17 cellular contexts compared by ENCODE assay signal in the genomic region with DNA sequence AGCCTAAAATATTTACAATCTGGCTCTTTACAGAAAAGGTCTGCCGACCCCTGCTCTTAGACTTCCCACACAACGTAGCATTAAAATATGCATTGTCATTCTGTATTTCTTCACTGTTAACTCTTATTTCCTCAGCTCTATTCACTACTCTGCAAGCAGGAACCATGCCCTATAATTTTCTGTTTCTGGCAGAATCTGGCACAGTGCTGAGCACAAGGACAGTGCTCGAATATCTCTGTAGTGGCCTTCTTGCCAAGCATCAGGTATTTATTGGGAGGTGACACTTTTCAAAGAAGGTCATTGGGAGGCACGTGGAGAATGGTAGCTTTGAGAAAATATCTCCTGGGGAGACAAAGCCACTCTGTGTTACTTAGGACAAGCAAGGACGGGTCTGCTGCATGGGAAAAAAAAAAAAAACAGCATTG.
DNase-seq lines count a peak whose midpoint lies in the region; ATAC-seq and TF ChIP-seq lines count a peak whose summit lies in the region.
"Had no signal": no experiment of that assay in that cellular context is flagged by ENCODE, and none has a peak within 500 bp of the region (broad histone marks: within the 10 kb centered on the region; RNA-seq: fewer than 3 reads in every experiment).

No MANE protein-coding gene starts in this region.

- intact Hi-C loops in psoas muscle (cut with DNase I): no loop called here

- H3K36me3 ChIP-seq in psoas muscle (ENCODE audit: insufficient read depth in 1 of 2, low read depth in 1 of 2): no peaks in the 10 kb centered on the region
- H3K36me3 ChIP-seq: esophagus muscularis mucosa, SJCRH30 had no signal

- peak overlapping the region; percentile 67 for H3K27ac ChIP-seq in psoas muscle
- H3K27ac ChIP-seq: esophagus muscularis mucosa, SJCRH30, VCaP had no signal

- H3K27me3 ChIP-seq in psoas muscle (ENCODE audit: insufficient read depth in 3 of 3, low read length in 2 of 3): no peaks in the 10 kb centered on the region
- H3K27me3 ChIP-seq: esophagus muscularis mucosa had no signal

- ATAC-seq in psoas muscle (peak; percentile 42 to 62 (median 49)), GM18511 (IDR thresholded peaks at IDR 0.05; ENCODE audit: unreplicated experiment) (no peak), GM21786 (IDR thresholded peaks at IDR 0.05; ENCODE audit: unreplicated experiment) (no peak), GM19035 (IDR thresholded peaks at IDR 0.05; ENCODE audit: unreplicated experiment) (no peak)

- H3K4me3 ChIP-seq in psoas muscle: no peak overlapping the region
- H3K4me3 ChIP-seq: esophagus muscularis mucosa, SJCRH30 had no signal

- WGBS in psoas muscle, 3 donors: 34 to 48% (median 42%) methylated on average over 5 of the region's 5 CpGs

- TF ChIP-seq CTCF in psoas muscle (IDR thresholded peaks at IDR 0.05): no peak

- peaks cover 23% of the 10 kb centered on the region for H3K4me1 ChIP-seq in psoas muscle
- H3K4me1 ChIP-seq: SJCRH30 had no signal

- peak; percentile 58 for DNase-seq in GF-D8 (lab: John Stamatoyannopoulos, UW)
- peak; percentile 89 for DNase-seq in NOMO-1 treated with DMSO at 0.1 percent for 48 hours (lab: John Stamatoyannopoulos, UW; ENCODE audit: unreplicated experiment)
- peak; percentile 14 for DNase-seq in fibroblast of gingiva (ENCODE audit: low read depth)
- no peak for DNase-seq in psoas muscle
- no peak for DNase-seq in HuH-7.5 (ENCODE audit: low spot score)
- DNase-seq: CD4-positive, CD25-positive, alpha-beta regulatory T cell; cerebellar nuclear complex; midbrain; NCI-H1417; SJCRH30; stimulated activated CD4-positive, alpha-beta T cell treated with anti-CD3 and anti-CD28 coated beads, Interleukin-2, amount 100 ng/mL, for 48 hours; stimulated activated naive CD4-positive, alpha-beta T cell treated with Interleukin-2 at 50 U/mL for 16 hours had no signal

- no peaks in the 10 kb centered on the region for H3K9me3 ChIP-seq in psoas muscle
- H3K9me3 ChIP-seq: esophagus muscularis mucosa, SJCRH30 had no signal

Comparison
In these comparisons a context has a peak if more than half of its experiments do, and no peak if none do; other contexts are left out.
1. DNase-seq: peak in GF-D8 (single experiment), NOMO-1 treated with DMSO at 0.1 percent for 48 hours (single experiment) and fibroblast of gingiva (single experiment); none in psoas muscle (0 of 2) and HuH-7.5 (single experiment).
2. ATAC-seq: peak in psoas muscle (4 of 4); none in GM18511 (single experiment), GM21786 (single experiment) and GM19035 (single experiment).